10 cellular contexts compared by ENCODE assay signal in the genomic region with DNA sequence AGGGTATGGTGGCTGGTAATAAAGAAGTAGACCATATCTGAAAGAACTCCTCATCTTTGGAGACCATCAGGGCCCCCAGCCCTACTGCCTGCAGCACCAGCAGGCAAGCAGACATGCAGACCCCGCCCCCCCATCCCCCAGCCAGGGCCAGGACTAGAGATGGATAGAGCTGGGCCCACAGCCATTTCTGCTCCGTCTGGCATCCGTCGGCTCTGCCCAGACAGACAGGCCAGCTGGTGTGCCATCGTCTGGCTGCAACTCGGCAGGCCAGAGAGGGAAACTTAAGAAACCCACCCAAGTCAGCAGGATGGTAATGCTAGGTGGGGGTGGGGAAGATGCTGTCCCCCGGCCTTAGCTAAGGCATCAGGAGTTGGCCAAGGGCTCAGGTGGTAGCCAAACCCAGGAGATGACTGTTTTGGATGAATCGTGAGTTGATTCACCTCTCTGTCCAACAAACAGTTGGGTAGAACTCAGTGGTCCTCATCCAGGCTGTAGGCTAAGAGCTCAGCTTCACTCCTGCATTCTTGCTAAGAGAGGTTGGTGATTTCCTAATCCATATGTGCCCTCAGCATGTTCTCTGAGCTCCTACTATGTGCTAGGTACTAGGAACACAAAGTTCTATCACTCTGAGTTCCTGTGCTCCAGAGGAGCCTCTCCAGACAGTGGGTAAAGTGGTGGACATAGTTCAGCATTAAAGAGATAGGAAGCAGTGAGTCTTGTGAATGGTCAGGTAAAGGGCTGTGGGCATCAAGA. TPM values are rescaled to one million over a fixed set of nuclear protein-coding genes. Genes with fewer than 3 reads are reported as not detected.
DNase-seq lines count a peak whose midpoint lies in the region; ATAC-seq, FAIRE-seq and TF ChIP-seq lines count a peak whose summit lies in the region.
"Had no signal": no experiment of that assay in that cellular context is flagged by ENCODE, and none has a peak within 500 bp of the region (broad histone marks: within the 10 kb centered on the region; RNA-seq: fewer than 3 reads in every experiment).

No MANE protein-coding gene starts in this region.

- H3K9me3 ChIP-seq in A549: no peaks in the 10 kb centered on the region
- H3K9me3 ChIP-seq in Peyer's patch: no peaks in the 10 kb centered on the region
- H3K9me3 ChIP-seq in osteoblast (ENCODE audit: low read depth, low read length): no peaks in the 10 kb centered on the region
- H3K9me3 ChIP-seq in small intestine (ENCODE audit: control insufficient read depth, low read depth): no peaks in the 10 kb centered on the region

- H3K27ac ChIP-seq in A549: peak overlapping the region; percentile 55 to 57; a peak in 4 of 6 replicates
- H3K27ac ChIP-seq in Peyer's patch: peak overlapping the region; percentile 64 to 88 (median 72)
- peak overlapping the region; percentile 81 for H3K27ac ChIP-seq in osteoblast (ENCODE audit: low read depth, low read length)
- H3K27ac ChIP-seq in small intestine (ENCODE audit: low read depth in 1 of 2, low read length in 1 of 2): peak overlapping the region in 1 of 2 donors; percentile 51

- CTCF ChIA-PET in A549 (lab: Yijun Ruan, JAX): interaction anchor here (0.8 to 10.6 kb wide), 19 partner anchors 8 to 364 kb away, joined by 3 to 215 read pairs (median 15); partner anchors contain the start of genes AHDC1, CD164L2, GPR3 and SYTL1

- DNase-seq in A549 (ENCODE audit: low read depth in 1 of 2, low spot score in 1 of 2) (no peak), Peyer's patch (no peak), epithelial cell of esophagus (ENCODE audit: low read depth) (peak; percentile 30), osteoblast (ENCODE audit: insufficient read length, low spot score, missing footprints) (peak; percentile 75), SIG-M5 (lab: John Stamatoyannopoulos, UW) (no peak), small intestine (no peak)
- no peak for DNase-seq in activated naive CD4-positive, alpha-beta T cell treated with Interleukin-2 at 50 U/mL for 16 hours
- DNase-seq: activated CD8-positive, alpha-beta memory T cell treated with anti-CD3 and anti-CD28 coated beads, Interleukin-2, amount 50 U/mL, for 48 hours; KG1 had no signal

- H3K36me3 ChIP-seq in Peyer's patch (peaks cover 0 to 79% (median 0%) of the 10 kb centered on the region in 3 donors), osteoblast (ENCODE audit: insufficient read depth, low read length) (peaks cover 35% of the 10 kb centered on the region), small intestine (ENCODE audit: control insufficient read depth in 2 of 2, insufficient read depth in 2 of 2, low read length in 2 of 2) (peaks cover 0 to 12% of the 10 kb centered on the region in 2 donors)

- peak overlapping the region; percentile 33; the same call in 1 of the 3 replicates for H3K4me2 ChIP-seq in A549
- H3K4me2 ChIP-seq in osteoblast (ENCODE audit: insufficient read depth, low read length): no peak overlapping the region

- WGBS in A549 (ENCODE audit: missing lambda C conversion rate): 79% methylated on average over 4 of the region's 8 CpGs
- WGBS in small intestine, 3 donors: 76 to 86% (median 80%) methylated on average over 8 of the region's 8 CpGs

- no peak for TF ChIP-seq POLR2A in A549 (IDR thresholded peaks at IDR 0.05; ENCODE audit: low read length)
- TF ChIP-seq POLR2A in Peyer's patch (IDR thresholded peaks at IDR 0.05): no peak

- TF ChIP-seq RAD21 in A549 (conservative IDR thresholded peaks at IDR 0.05 in 1 of 2, IDR thresholded peaks at IDR 0.05 in 1 of 2): no peak

- H2AFZ ChIP-seq in osteoblast (ENCODE audit: low read length): no peak overlapping the region

- H3K4me1 ChIP-seq in A549 (peaks cover 23% of the 10 kb centered on the region), Peyer's patch (peaks cover 0 to 27% (median 0%) of the 10 kb centered on the region in 4 donors), osteoblast (ENCODE audit: insufficient read depth, low read length) (peaks cover 24% of the 10 kb centered on the region), small intestine (ENCODE audit: control insufficient read depth in 2 of 2, insufficient read depth in 1 of 2, low read depth in 1 of 2, low read length in 1 of 2) (no peaks in the 10 kb centered on the region)

- FAIRE-seq in A549 (lab: Jason Lieb, UNC) (no peak), small intestine (lab: Jason Lieb, UNC) (no peak)

- no peak for TF ChIP-seq EP300 in A549 (IDR thresholded peaks at IDR 0.05)

- no peaks in the 10 kb centered on the region for H4K20me1 ChIP-seq in osteoblast (ENCODE audit: insufficient read depth, low read length)

- TF ChIP-seq CTCF in A549 (IDR thresholded peaks at IDR 0.05) (no peak), Peyer's patch (IDR thresholded peaks at IDR 0.05) (no peak), epithelial cell of esophagus (IDR thresholded peaks at IDR 0.05; ENCODE audit: insufficient read depth, low read depth, low read length, missing control alignments) (no peak), osteoblast (IDR thresholded peaks at IDR 0.05; ENCODE audit: extremely low read depth, low read depth, low read length) (no peak)

- POLR2A ChIA-PET in A549 (lab: Yijun Ruan, JAX): no interaction called here

- no peak for ATAC-seq in A549
- ATAC-seq in HG03097 (IDR thresholded peaks at IDR 0.05; ENCODE audit: low FRiP score, unreplicated experiment): no peak

- no peak overlapping the region for H3K4me3 ChIP-seq in A549
- H3K4me3 ChIP-seq in Peyer's patch: no peak overlapping the region
- H3K4me3 ChIP-seq in epithelial cell of esophagus (ENCODE audit: low read length): no peak overlapping the region
- no peak overlapping the region for H3K4me3 ChIP-seq in osteoblast (ENCODE audit: insufficient read depth, low read length)
- H3K4me3 ChIP-seq in small intestine (ENCODE audit: low read depth in 1 of 2, low read length in 2 of 2): no peak overlapping the region

- H3K27me3 ChIP-seq in Peyer's patch (no peaks in the 10 kb centered on the region), osteoblast (ENCODE audit: insufficient read depth, low read length) (no peaks in the 10 kb centered on the region), small intestine (ENCODE audit: control insufficient read depth in 2 of 2, insufficient read depth in 2 of 2, low read length in 2 of 2) (no peaks in the 10 kb centered on the region)

- no peaks in the 10 kb centered on the region for H3K79me2 ChIP-seq in osteoblast (ENCODE audit: insufficient read depth, low read length)

TF ChIP-seq in A549, 52 proteins besides CTCF, POLR2A, EP300 and RAD21 (continues in another document):
- TF ChIP-seq TFCP2L1 (CRISPR knock-in tag; IDR thresholded peaks at IDR 0.05) (no peak), HMGXB4 (CRISPR knock-in tag; IDR thresholded peaks at IDR 0.05; ENCODE audit: borderline replicate concordance) (no peak), RCOR1 (IDR thresholded peaks at IDR 0.05; ENCODE audit: low read depth, low read length) (no peak), EHMT2 (IDR thresholded peaks at IDR 0.05; ENCODE audit: low read depth) (no peak), HEYL (CRISPR knock-in tag; IDR thresholded peaks at IDR 0.05) (no peak), SREBF2 (IDR thresholded peaks at IDR 0.05) (no peak), NFE2L2 (conservative IDR thresholded peaks at IDR 0.05; ENCODE audit: low read length) (no peak), HES2 (IDR thresholded peaks at IDR 0.05) (no peak), E2F6 (IDR thresholded peaks at IDR 0.05; ENCODE audit: borderline replicate concordance, low read depth) (no peak), CHD2 (IDR thresholded peaks at IDR 0.05; ENCODE audit: low read length, partially characterized antibody) (no peak), CEBPB (IDR thresholded peaks at IDR 0.05) (no peak), KDM1A (IDR thresholded peaks at IDR 0.05; ENCODE audit: low read depth) (no peak), FOXS1 (CRISPR knock-in tag; IDR thresholded peaks at IDR 0.05) (no peak)

RNA-seq across cellular contexts. Expression of gene TMEM222, which starts 23.2 kb away (rescaled TPM):
- 27.1 and 28.4 TPM in 2 replicates for polyA plus RNA-seq in A549 (2011; rRNA removed)
- 46.5 and 61.8 TPM in 2 replicates for polyA plus RNA-seq in A549 (2012; cell fraction: cytosol; rRNA removed)
- polyA plus RNA-seq in A549 (2012; cell fraction: nucleus; rRNA removed): 62.1 and 74.3 TPM in 2 replicates
- 29.7 to 32.0 TPM (median 30.0 TPM) in 3 replicates for polyA plus RNA-seq in A549 (2017; fragmentation: RNase III; extraction: RNeasy Plus Mini Kit Qiagen cat#74134 plus additional on column Dnase treatment)
- polyA minus RNA-seq in A549 (2011; rRNA and poly(A)+ RNA removed): 57.5 and 61.8 TPM in 2 replicates
- total RNA-seq in Peyer's patch: 10 to 100 TPM in 3 of 4 donors, 1 to 10 TPM in 1; 9.9 to 30.8 (median 25.4) TPM
- total RNA-seq in osteoblast: 23.9 and 30.4 TPM in 2 replicates
- 10 to 100 TPM; 30.3 to 51.7 (median 32.4) TPM for polyA plus RNA-seq in small intestine

RNA-seq across cellular contexts. Expression of gene SYTL1, which starts 43.0 kb away (rescaled TPM):
- 0.50 and 0.80 TPM in 2 replicates for polyA plus RNA-seq in A549 (2011; rRNA removed)
- polyA plus RNA-seq in A549 (2012; cell fraction: cytosol; rRNA removed): 0.94 and 1.0 TPM in 2 replicates
- 4.8 and 5.8 TPM in 2 replicates for polyA plus RNA-seq in A549 (2012; cell fraction: nucleus; rRNA removed)
- 0.50 to 0.76 TPM (median 0.58 TPM) in 3 replicates for polyA plus RNA-seq in A549 (2017; fragmentation: RNase III; extraction: RNeasy Plus Mini Kit Qiagen cat#74134 plus additional on column Dnase treatment)
- 0.37 and 0.73 TPM in 2 replicates for polyA minus RNA-seq in A549 (2011; rRNA and poly(A)+ RNA removed)
- 10 to 100 TPM in 1 of 4 donors, 1 to 10 TPM in 3; 9.0 to 37.1 (median 9.5) TPM for total RNA-seq in Peyer's patch
- total RNA-seq in osteoblast: under 0.01 TPM in 1 of 2 replicates, not detected in the other
- polyA plus RNA-seq in small intestine: 1 to 10 TPM; 2.5 to 9.5 (median 5.2) TPM

Comparison
In these comparisons a context has a peak if more than half of its experiments do, and no peak if none do; other contexts are left out.
1. DNase-seq: peak in epithelial cell of esophagus (single experiment) and osteoblast (single experiment); none in A549 (0 of 2), Peyer's patch (0 of 3), SIG-M5 (single experiment), small intestine (single experiment) and activated naive CD4-positive, alpha-beta T cell treated with Interleukin-2 at 50 U/mL for 16 hours (single experiment).